11 cellular contexts compared by ENCODE assay signal in genomic region chr15:74845208-74845568, GRCh38. TPM values are rescaled to one million over a fixed set of nuclear protein-coding genes. Genes with fewer than 3 reads are reported as not detected.
A peak's percentile ranks its signal among the peaks of the same experiment; 100 is the strongest.
DNase-seq lines count a peak whose midpoint lies in the region; ATAC-seq and TF ChIP-seq lines count a peak whose summit lies in the region.
"Had no signal": no experiment of that assay in that cellular context is flagged by ENCODE, and none has a peak within 500 bp of the region (broad histone marks: within the 10 kb centered on the region; RNA-seq: fewer than 3 reads in every experiment).

No MANE protein-coding gene starts in this region.

- TF ChIP-seq CTCF in HL-60 (IDR thresholded peaks at IDR 0.05; ENCODE audit: insufficient read depth, low read length) (no peak), colonic mucosa (IDR thresholded peaks at IDR 0.05) (no peak), upper lobe of left lung (IDR thresholded peaks at IDR 0.05) (no peak)

- ATAC-seq in upper lobe of left lung (ENCODE audit: low FRiP score in 2 of 2) (no peak), SK-N-SH treated with all-trans-retinoic acid at 6 μM for 48 hours (no peak)
- ATAC-seq: left ventricle myocardium superior had no signal

- peak overlapping the region; percentile 29 for H3K27ac ChIP-seq in HL-60 (replicated peaks)
- H3K27ac ChIP-seq in colonic mucosa: peak overlapping the region; percentile 16
- H3K27ac ChIP-seq in upper lobe of left lung: peak overlapping the region in 2 of 4 donors; percentile 30 to 91
- H3K27ac ChIP-seq: KMS-11 had no signal

- H3K4me3 ChIP-seq in HL-60 (replicated peaks; ENCODE audit: insufficient read depth, low read length) (no peak overlapping the region), colonic mucosa (no peak overlapping the region), upper lobe of left lung (no peak overlapping the region)

- H3K4me1 ChIP-seq in colonic mucosa: peaks cover 17% of the 10 kb centered on the region
- peaks cover 11 to 36% (median 20%) of the 10 kb centered on the region in 4 donors for H3K4me1 ChIP-seq in upper lobe of left lung

- H3K9ac ChIP-seq in colonic mucosa (ENCODE audit: low read depth in 2 of 2, low read length in 2 of 2): no peak overlapping the region
- H3K9ac ChIP-seq: KMS-11 had no signal

- TF ChIP-seq POLR2A in upper lobe of left lung (IDR thresholded peaks at IDR 0.05): no peak

- no peak for TF ChIP-seq EP300 in upper lobe of left lung (IDR thresholded peaks at IDR 0.05)

- DNase-seq in HL-60 (ENCODE audit: low read depth in 1 of 2, low spot score in 1 of 2): peak in 1 of 2 experiments; percentile 45
- peak; percentile 50 to 55 for DNase-seq in activated CD4-positive, alpha-beta T cell treated with anti-CD3 and anti-CD28 coated beads, Interleukin-2, amount 50 U/mL, for 4 hours
- no peak for DNase-seq in colonic mucosa
- peak; percentile 49 to 52 for DNase-seq in stimulated activated CD4-positive, alpha-beta T cell treated with anti-CD3 and anti-CD28 coated beads, Interleukin-4, amount 100 ng/mL, for 4 hours
- no peak for DNase-seq in NCI-H526 treated with DMSO at 0.1 percent for 48 hours (lab: John Stamatoyannopoulos, UW)
- DNase-seq in NCI-H2081 treated with DMSO at 0.1 percent for 48 hours (lab: John Stamatoyannopoulos, UW): no peak
- no peak for DNase-seq in upper lobe of left lung
- DNase-seq: left ventricle myocardium superior had no signal

- H3K9me3 ChIP-seq in colonic mucosa (no peaks in the 10 kb centered on the region), upper lobe of left lung (no peaks in the 10 kb centered on the region)

- peaks cover 6% of the 10 kb centered on the region for H3K36me3 ChIP-seq in colonic mucosa
- H3K36me3 ChIP-seq in upper lobe of left lung: peaks cover 18 to 57% (median 51%) of the 10 kb centered on the region in 4 donors

- WGBS in upper lobe of left lung, 2 donors: 46 to 68% methylated on average over 4 to 5 of the region's 5 CpGs

- intact Hi-C loops in colonic mucosa (cut with DNase I): no loop called here

- H3K27me3 ChIP-seq in HL-60 (ENCODE audit: insufficient read depth, poor library complexity, severe bottlenecking) (no peaks in the 10 kb centered on the region), colonic mucosa (no peaks in the 10 kb centered on the region), upper lobe of left lung (no peaks in the 10 kb centered on the region)

TF ChIP-seq in SK-N-SH treated with all-trans-retinoic acid at 6 μM for 48 hours, 23 proteins besides CTCF, POLR2A, EP300 and RAD21:
- TF ChIP-seq GLIS3 (CRISPR knock-in tag; IDR thresholded peaks at IDR 0.05): no peak
- TF ChIP-seq RARB (CRISPR knock-in tag; IDR thresholded peaks at IDR 0.05): no peak
- TF ChIP-seq OSR1 (CRISPR knock-in tag; IDR thresholded peaks at IDR 0.05): no peak
- no peak for TF ChIP-seq BACH2 (CRISPR knock-in tag; IDR thresholded peaks at IDR 0.05; ENCODE audit: borderline replicate concordance)
- no peak for TF ChIP-seq ZNF70 (CRISPR knock-in tag; IDR thresholded peaks at IDR 0.05)
- TF ChIP-seq, protein P1, sequence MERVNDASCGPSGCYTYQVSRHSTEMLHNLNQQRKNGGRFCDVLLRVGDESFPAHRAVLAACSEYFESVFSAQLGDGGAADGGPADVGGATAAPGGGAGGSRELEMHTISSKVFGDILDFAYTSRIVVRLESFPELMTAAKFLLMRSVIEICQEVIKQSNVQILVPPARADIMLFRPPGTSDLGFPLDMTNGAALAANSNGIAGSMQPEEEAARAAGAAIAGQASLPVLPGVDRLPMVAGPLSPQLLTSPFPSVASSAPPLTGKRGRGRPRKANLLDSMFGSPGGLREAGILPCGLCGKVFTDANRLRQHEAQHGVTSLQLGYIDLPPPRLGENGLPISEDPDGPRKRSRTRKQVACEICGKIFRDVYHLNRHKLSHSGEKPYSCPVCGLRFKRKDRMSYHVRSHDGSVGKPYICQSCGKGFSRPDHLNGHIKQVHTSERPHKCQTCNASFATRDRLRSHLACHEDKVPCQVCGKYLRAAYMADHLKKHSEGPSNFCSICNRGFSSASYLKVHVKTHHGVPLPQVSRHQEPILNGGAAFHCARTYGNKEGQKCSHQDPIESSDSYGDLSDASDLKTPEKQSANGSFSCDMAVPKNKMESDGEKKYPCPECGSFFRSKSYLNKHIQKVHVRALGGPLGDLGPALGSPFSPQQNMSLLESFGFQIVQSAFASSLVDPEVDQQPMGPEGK (CRISPR knock-in tag; IDR thresholded peaks at IDR 0.05; ENCODE audit: borderline replicate concordance): no peak
- no peak for TF ChIP-seq TSHZ2 (CRISPR knock-in tag; IDR thresholded peaks at IDR 0.05)
- TF ChIP-seq CSRNP3 (CRISPR knock-in tag; IDR thresholded peaks at IDR 0.05): no peak
- TF ChIP-seq CSDC2 (CRISPR knock-in tag; IDR thresholded peaks at IDR 0.05): no peak
- TF ChIP-seq TCF4 (CRISPR knock-in tag; IDR thresholded peaks at IDR 0.05; ENCODE audit: borderline replicate concordance): no peak
- TF ChIP-seq ZNF565 (CRISPR knock-in tag; conservative IDR thresholded peaks at IDR 0.05; ENCODE audit: low read depth): no peak
- TF ChIP-seq PPARA (CRISPR knock-in tag; IDR thresholded peaks at IDR 0.05; ENCODE audit: borderline replicate concordance): no peak
- TF ChIP-seq, protein P2, sequence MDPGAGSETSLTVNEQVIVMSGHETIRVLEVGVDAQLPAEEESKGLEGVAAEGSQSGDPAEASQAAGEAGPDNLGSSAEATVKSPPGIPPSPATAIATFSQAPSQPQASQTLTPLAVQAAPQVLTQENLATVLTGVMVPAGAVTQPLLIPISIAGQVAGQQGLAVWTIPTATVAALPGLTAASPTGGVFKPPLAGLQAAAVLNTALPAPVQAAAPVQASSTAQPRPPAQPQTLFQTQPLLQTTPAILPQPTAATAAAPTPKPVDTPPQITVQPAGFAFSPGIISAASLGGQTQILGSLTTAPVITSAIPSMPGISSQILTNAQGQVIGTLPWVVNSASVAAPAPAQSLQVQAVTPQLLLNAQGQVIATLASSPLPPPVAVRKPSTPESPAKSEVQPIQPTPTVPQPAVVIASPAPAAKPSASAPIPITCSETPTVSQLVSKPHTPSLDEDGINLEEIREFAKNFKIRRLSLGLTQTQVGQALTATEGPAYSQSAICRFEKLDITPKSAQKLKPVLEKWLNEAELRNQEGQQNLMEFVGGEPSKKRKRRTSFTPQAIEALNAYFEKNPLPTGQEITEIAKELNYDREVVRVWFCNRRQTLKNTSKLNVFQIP (CRISPR knock-in tag; IDR thresholded peaks at IDR 0.05; ENCODE audit: borderline replicate concordance, low read depth): no peak
- no peak for TF ChIP-seq ZNF8 (CRISPR knock-in tag; IDR thresholded peaks at IDR 0.05)
- TF ChIP-seq TOX (CRISPR knock-in tag; IDR thresholded peaks at IDR 0.05; ENCODE audit: borderline replicate concordance): no peak
- no peak for TF ChIP-seq ZFP3 (CRISPR knock-in tag; IDR thresholded peaks at IDR 0.05)
- no peak for TF ChIP-seq ARNTL (CRISPR knock-in tag; IDR thresholded peaks at IDR 0.05; ENCODE audit: borderline replicate concordance, low read depth)

RNA-seq across cellular contexts. Expression of gene ULK3, which starts 2.2 kb away (rescaled TPM):
- total RNA-seq in colonic mucosa (10 to 100 TPM; 45.6 to 50.7 TPM), upper lobe of left lung (100 to 1,000 TPM in 1 of 6 donors, 10 to 100 TPM in 5; 40.6 to 158 (median 65.0) TPM)

RNA-seq across cellular contexts. Expression of gene CPLX3, which starts 18.8 kb away (rescaled TPM):
- not detected for total RNA-seq in colonic mucosa
- total RNA-seq in upper lobe of left lung: not detected
- total RNA-seq: fibroblast of lung had no signal

RNA-seq across cellular contexts. Expression of gene SCAMP2, which starts 28.0 kb away (rescaled TPM):
- total RNA-seq in colonic mucosa: 100 to 1,000 TPM; 152 to 204 TPM
- 100 to 1,000 TPM in 5 of 6 donors, 10 to 100 TPM in 1; 82.8 to 155 (median 130) TPM for total RNA-seq in upper lobe of left lung

RNA-seq across cellular contexts. Expression of gene LMAN1L, which starts 32.6 kb away (rescaled TPM):
- total RNA-seq in colonic mucosa (not detected), upper lobe of left lung (1 to 10 TPM in 1 of 6 donors, not detected in 5; 1.0 TPM)
- total RNA-seq: fibroblast of lung had no signal

RNA-seq across cellular contexts. Expression of gene MPI, which starts 44.7 kb away (rescaled TPM):
- total RNA-seq in colonic mucosa (10 to 100 TPM; 50.7 to 68.0 TPM), upper lobe of left lung (10 to 100 TPM; 21.0 to 40.6 (median 30.2) TPM)

Comparison
In these comparisons a context has a peak if more than half of its experiments do, and no peak if none do; other contexts are left out.
1. DNase-seq: peak in activated CD4-positive, alpha-beta T cell treated with anti-CD3 and anti-CD28 coated beads, Interleukin-2, amount 50 U/mL, for 4 hours (2 of 2) and stimulated activated CD4-positive, alpha-beta T cell treated with anti-CD3 and anti-CD28 coated beads, Interleukin-4, amount 100 ng/mL, for 4 hours (2 of 2); none in colonic mucosa (single experiment), NCI-H526 treated with DMSO at 0.1 percent for 48 hours (single experiment), NCI-H2081 treated with DMSO at 0.1 percent for 48 hours (single experiment) and upper lobe of left lung (0 of 2).